In genomic region chr4:107518076-107518475, GRCh38 we compare ENCODE assay signal across 27 cellular contexts.
DNase-seq lines count a peak whose midpoint lies in the region; ATAC-seq and TF ChIP-seq lines count a peak whose summit lies in the region.
"Had no signal": no experiment of that assay in that cellular context is flagged by ENCODE, and none has a peak within 500 bp of the region (broad histone marks: within the 10 kb centered on the region; RNA-seq: fewer than 3 reads in every experiment).

No MANE protein-coding gene starts in this region.

- no peaks in the 10 kb centered on the region for H3K79me2 ChIP-seq in osteoblast (ENCODE audit: insufficient read depth, low read length)

- no peaks in the 10 kb centered on the region for H3K9me3 Mint-ChIP-seq in MCF 10A (ENCODE audit: unreplicated experiment)

- POLR2A ChIA-PET in A673 (lab: Charles Lee; ENCODE audit: low non-redundant PET) (no interaction called here), MCF 10A (lab: Yijun Ruan, JAX) (no interaction called here)

- no peaks in the 10 kb centered on the region for H3K27me3 Mint-ChIP-seq in MCF 10A (ENCODE audit: insufficient read depth, unreplicated experiment)
- H3K27me3 Mint-ChIP-seq: CD4-positive, CD25-positive, alpha-beta regulatory T cell had no signal

- TF ChIP-seq CTCF in A673 (conservative IDR thresholded peaks at IDR 0.05; ENCODE audit: low read depth, low read length) (no peak), osteoblast (IDR thresholded peaks at IDR 0.05; ENCODE audit: extremely low read depth, low read depth, low read length) (no peak), MCF 10A (IDR thresholded peaks at IDR 0.05; ENCODE audit: unreplicated experiment) (no peak)

- DNase-seq in A673 (ENCODE audit: low spot score) = no peak
- DNase-seq in caudate nucleus (lab: John Stamatoyannopoulos, UW) = peak in 24 of 61 donors; percentile 0 to 81 (median 8)
- peak in 22 of 42 donors; percentile 4 to 71 (median 34) for DNase-seq in head of caudate nucleus
- peak; percentile 39 for DNase-seq in osteoblast (ENCODE audit: insufficient read length, low spot score, missing footprints)
- no peak for DNase-seq in MCF 10A (ENCODE audit: unreplicated experiment)
- DNase-seq in superior temporal gyrus (ENCODE audit: extremely low spot score) = no peak
- DNase-seq in NCI-H2171 (lab: John Stamatoyannopoulos, UW) = no peak
- DNase-seq: ACHN; BE2C; C1 segment of cervical spinal cord; CD4-positive, alpha-beta memory T cell; CD4-positive, CD25-positive, alpha-beta regulatory T cell; CD8-positive, alpha-beta memory T cell; COR-L47; DMS 273 treated with DMSO at 0.1 percent for 48 hours; DMS153; DMS53; DMS79; DND-41; EL; GDM1 had no signal

- no peak overlapping the region for H2AFZ ChIP-seq in osteoblast (ENCODE audit: low read length)

- H3K4me1 ChIP-seq in A673 (ENCODE audit: insufficient read depth, low read length, poor library complexity, severe bottlenecking) (peaks cover 16% of the 10 kb centered on the region), osteoblast (ENCODE audit: insufficient read depth, low read length) (no peaks in the 10 kb centered on the region)
- H3K4me1 ChIP-seq: A549 had no signal

- no TSS peak for BruUV-seq in A673 (replicated peaks; lab: Mats Ljungman, UMichigan)
- BruUV-seq in MCF 10A (replicated peaks; lab: Mats Ljungman, UMichigan) = no TSS peak

- H3K36me3 ChIP-seq in A673 (ENCODE audit: insufficient read depth, low read length, poor library complexity, severe bottlenecking) = no peaks in the 10 kb centered on the region
- no peaks in the 10 kb centered on the region for H3K36me3 ChIP-seq in osteoblast (ENCODE audit: insufficient read depth, low read length)
- H3K36me3 ChIP-seq: BE2C, BLaER1 had no signal

- H3K4me2 ChIP-seq in osteoblast (ENCODE audit: insufficient read depth, low read length) = no peak overlapping the region
- H3K4me2 ChIP-seq: A549, BLaER1 had no signal

- intact Hi-C loops in A673 (cut with micrococcal nuclease; ENCODE audit: unreplicated experiment) = loop anchor here (2.0 to 10.0 kb wide), 6 partner anchors 127 to 483 kb away; partner anchors contain the start of gene DKK2
- intact Hi-C loops in head of caudate nucleus (cut with DNase I) = no loop called here
- intact Hi-C loops in MCF 10A (cut with micrococcal nuclease) = loop anchor here (2.0 to 10.0 kb wide), 5 partner anchors 333 to 1151 kb away; partner anchors contain the start of genes DKK2 and GIMD1

- H3K27me3 ChIP-seq in A673 (replicated peaks; ENCODE audit: insufficient read depth, low read depth, low read length, poor library complexity) (no peaks in the 10 kb centered on the region), osteoblast (ENCODE audit: insufficient read depth, low read length) (no peaks in the 10 kb centered on the region)
- H3K27me3 ChIP-seq: BE2C, BLaER1 had no signal

- no peak overlapping the region for H3K27ac Mint-ChIP-seq in MCF 10A (ENCODE audit: low read depth, unreplicated experiment)
- H3K27ac Mint-ChIP-seq: CD14-positive monocyte; CD4-positive, alpha-beta memory T cell; CD4-positive, CD25-positive, alpha-beta regulatory T cell; CD8-positive, alpha-beta memory T cell had no signal

- no peak overlapping the region for H3K4me3 Mint-ChIP-seq in MCF 10A (ENCODE audit: unreplicated experiment)
- H3K4me3 Mint-ChIP-seq: CD14-positive monocyte; CD4-positive, alpha-beta memory T cell; CD4-positive, CD25-positive, alpha-beta regulatory T cell; CD8-positive, alpha-beta memory T cell had no signal

- no peak overlapping the region for H3K4me3 ChIP-seq in A673 (ENCODE audit: low read depth, low read length, poor library complexity, severe bottlenecking)
- H3K4me3 ChIP-seq in osteoblast (ENCODE audit: insufficient read depth, low read length) = no peak overlapping the region
- H3K4me3 ChIP-seq: A549, BLaER1, GM12878 had no signal

- H3K9me3 ChIP-seq in A673 (ENCODE audit: low read depth, low read length, poor library complexity, severe bottlenecking) (peaks cover 12% of the 10 kb centered on the region), osteoblast (ENCODE audit: low read depth, low read length) (no peaks in the 10 kb centered on the region)
- H3K9me3 ChIP-seq: A549, BE2C had no signal

- H3K36me3 Mint-ChIP-seq in MCF 10A (ENCODE audit: insufficient read depth, unreplicated experiment) = no peaks in the 10 kb centered on the region
- H3K36me3 Mint-ChIP-seq: CD14-positive monocyte; CD4-positive, alpha-beta memory T cell; CD4-positive, CD25-positive, alpha-beta regulatory T cell; CD8-positive, alpha-beta memory T cell had no signal

- H3K27ac ChIP-seq in A673 (ENCODE audit: low read depth, low read length, poor library complexity, severe bottlenecking) (peak overlapping the region; percentile 46), caudate nucleus (ENCODE audit: low read depth, low read length) (peak overlapping the region; percentile 18), osteoblast (ENCODE audit: low read depth, low read length) (no peak overlapping the region)
- H3K27ac ChIP-seq: 22Rv1, A549, BLaER1 had no signal

- CTCF ChIA-PET in A673 (lab: Charles Lee) = no interaction called here
- CTCF ChIA-PET in MCF 10A (lab: Yijun Ruan, JAX) = interaction anchor here (0.6 to 2.2 kb wide), 10 partner anchors 11 to 1188 kb away, joined by 3 to 10 read pairs (median 5); no protein-coding TSS in a partner anchor

- H4K20me1 ChIP-seq in osteoblast (ENCODE audit: insufficient read depth, low read length) = no peaks in the 10 kb centered on the region
- H4K20me1 ChIP-seq: BLaER1 had no signal

- H3K4me1 Mint-ChIP-seq in MCF 10A (ENCODE audit: insufficient read depth, unreplicated experiment) = no peaks in the 10 kb centered on the region
- H3K4me1 Mint-ChIP-seq: CD14-positive monocyte; CD4-positive, alpha-beta memory T cell; CD4-positive, CD25-positive, alpha-beta regulatory T cell; CD8-positive, alpha-beta memory T cell had no signal

- no peak for ATAC-seq in HG03469 (IDR thresholded peaks at IDR 0.05; ENCODE audit: unreplicated experiment)
- ATAC-seq: A549, GM12878 had no signal

Comparison
In these comparisons a context has a peak if more than half of its experiments do, and no peak if none do; other contexts are left out.
1. DNase-seq: peak in head of caudate nucleus (22 of 42) and osteoblast (single experiment); none in A673 (single experiment), MCF 10A (single experiment), superior temporal gyrus (single experiment) and NCI-H2171 (single experiment).